21 cellular contexts compared by ENCODE assay signal in genomic region chr7:620885-621284, GRCh38.
DNase-seq lines count a peak whose midpoint lies in the region; ATAC-seq and TF ChIP-seq lines count a peak whose summit lies in the region.
"Had no signal": no experiment of that assay in that cellular context is flagged by ENCODE, and none has a peak within 500 bp of the region (broad histone marks: within the 10 kb centered on the region; RNA-seq: fewer than 3 reads in every experiment).

No MANE protein-coding gene starts in this region.

- peaks cover 31% of the 10 kb centered on the region for H3K9me3 Mint-ChIP-seq in activated CD8-positive, alpha-beta memory T cell treated with anti-CD3 and anti-CD28 coated beads, Interleukin-2, amount 10 ng/mL, durations not matched to agents 7 days and 5 days (ENCODE audit: low read depth)
- H3K9me3 Mint-ChIP-seq in activated T-helper 17 cell treated with anti-CD3 and anti-CD28 coated beads, Interleukin-2, amount 50 U/mL, for 72 hours = peaks cover 28% of the 10 kb centered on the region

- no peak for DNase-seq in activated CD8-positive, alpha-beta memory T cell treated with anti-CD3 and anti-CD28 coated beads, Interleukin-2, amount 10 ng/mL, durations not matched to agents 7 days and 5 days
- no peak for DNase-seq in activated CD8-positive, alpha-beta memory T cell treated with anti-CD3 and anti-CD28 coated beads, Interleukin-2, amount 50 U/mL, for 4 hours
- DNase-seq in HT-29 (ENCODE audit: low spot score) = peak; percentile 15
- DNase-seq in NCI-H774 (lab: John Stamatoyannopoulos, UW) = no peak
- DNase-seq in esophagus muscularis mucosa (ENCODE audit: extremely low spot score) = no peak
- DNase-seq: activated CD4-positive, CD25-positive, alpha-beta regulatory T cell; body of pancreas; DMS79; endodermal cell; glutamatergic neuron; left colon; NCI-H2029 treated with DMSO at 0.1 percent for 48 hours; NCI-H446 treated with DMSO at 0.1 percent for 48 hours; NK-92 treated with Interleukin-12 subunit alpha and Interleukin-12 subunit beta, amount 100 ng/mL, for 24 hours; T-helper 9 cell had no signal

- H3K4me3 ChIP-seq in mucosa of rectum (ENCODE audit: low read length in 2 of 2) (no peak overlapping the region), esophagus muscularis mucosa (no peak overlapping the region)
- H3K4me3 ChIP-seq: body of pancreas, SJSA1 had no signal

- H3K4me1 ChIP-seq in mucosa of rectum (ENCODE audit: control insufficient read depth in 2 of 2, insufficient read depth in 2 of 2, low read length in 2 of 2) (peaks cover 28 to 47% of the 10 kb centered on the region in 2 donors), esophagus muscularis mucosa (no peaks in the 10 kb centered on the region)

- H3K27ac ChIP-seq in mucosa of rectum (ENCODE audit: low read depth in 2 of 2, low read length in 2 of 2) (peak overlapping the region; percentile 81 to 91), esophagus muscularis mucosa (replicated peaks in 1 of 4) (no peak overlapping the region)
- H3K27ac ChIP-seq: body of pancreas, KMS-11, SJSA1 had no signal

- TF ChIP-seq EP300 in esophagus muscularis mucosa (IDR thresholded peaks at IDR 0.05) = no peak

- H3K9me3 ChIP-seq in mucosa of rectum (ENCODE audit: control insufficient read depth in 2 of 2, low read length in 2 of 2) (peaks cover 6% of the 10 kb centered on the region in 2 donors), esophagus muscularis mucosa (peaks cover 0 to 31% (median 22%) of the 10 kb centered on the region in 4 donors)

- no peak for TF ChIP-seq CTCF in esophagus muscularis mucosa (IDR thresholded peaks at IDR 0.05)

- CTCF ChIA-PET in activated CD8-positive, alpha-beta memory T cell treated with anti-CD3 and anti-CD28 coated beads, Interleukin-2, amount 10 ng/mL, durations not matched to agents 7 days and 5 days (lab: Charles Lee) = no interaction called here

- peak overlapping the region; percentile 69 for H3K27ac Mint-ChIP-seq in activated CD8-positive, alpha-beta memory T cell treated with anti-CD3 and anti-CD28 coated beads, Interleukin-2, amount 10 ng/mL, durations not matched to agents 7 days and 5 days
- peak overlapping the region; percentile 85 for H3K27ac Mint-ChIP-seq in activated T-helper 17 cell treated with anti-CD3 and anti-CD28 coated beads, Interleukin-2, amount 50 U/mL, for 72 hours
- H3K27ac Mint-ChIP-seq: endodermal cell; stimulated activated memory B cell treated with anti-CD40 and anti-IgM and Interleukin-4, amounts not matched to agents 10 μg/mL and 1 μg/mL and 100 μg/mL, for 72 hours had no signal

- H3K4me3 Mint-ChIP-seq in activated CD8-positive, alpha-beta memory T cell treated with anti-CD3 and anti-CD28 coated beads, Interleukin-2, amount 10 ng/mL, durations not matched to agents 7 days and 5 days = no peak overlapping the region
- peak overlapping the region; percentile 78 for H3K4me3 Mint-ChIP-seq in activated T-helper 17 cell treated with anti-CD3 and anti-CD28 coated beads, Interleukin-2, amount 50 U/mL, for 72 hours
- H3K4me3 Mint-ChIP-seq: endodermal cell; stimulated activated memory B cell treated with anti-CD40 and anti-IgM and Interleukin-4, amounts not matched to agents 10 μg/mL and 1 μg/mL and 100 μg/mL, for 72 hours had no signal

- TF ChIP-seq POLR2A in esophagus muscularis mucosa (IDR thresholded peaks at IDR 0.05; ENCODE audit: low read depth) = no peak

- H3K4me1 Mint-ChIP-seq in activated CD8-positive, alpha-beta memory T cell treated with anti-CD3 and anti-CD28 coated beads, Interleukin-2, amount 10 ng/mL, durations not matched to agents 7 days and 5 days = peaks cover 42% of the 10 kb centered on the region
- peaks cover 29% of the 10 kb centered on the region for H3K4me1 Mint-ChIP-seq in activated T-helper 17 cell treated with anti-CD3 and anti-CD28 coated beads, Interleukin-2, amount 50 U/mL, for 72 hours

- H3K9ac ChIP-seq in mucosa of rectum (ENCODE audit: low read depth in 1 of 2, low read length in 2 of 2) = no peak overlapping the region
- H3K9ac ChIP-seq: KMS-11 had no signal

- H3K36me3 ChIP-seq in mucosa of rectum (ENCODE audit: control insufficient read depth in 2 of 2, insufficient read depth in 2 of 2, low read length in 2 of 2) (no peaks in the 10 kb centered on the region), esophagus muscularis mucosa (no peaks in the 10 kb centered on the region)
- H3K36me3 ChIP-seq: SJSA1 had no signal

- peaks cover 59% of the 10 kb centered on the region for H3K36me3 Mint-ChIP-seq in activated CD8-positive, alpha-beta memory T cell treated with anti-CD3 and anti-CD28 coated beads, Interleukin-2, amount 10 ng/mL, durations not matched to agents 7 days and 5 days
- peaks cover 20% of the 10 kb centered on the region for H3K36me3 Mint-ChIP-seq in activated T-helper 17 cell treated with anti-CD3 and anti-CD28 coated beads, Interleukin-2, amount 50 U/mL, for 72 hours (ENCODE audit: low read depth)

- H3K27me3 ChIP-seq in mucosa of rectum (ENCODE audit: control insufficient read depth in 2 of 2, insufficient read depth in 2 of 2, low read length in 2 of 2) = no peaks in the 10 kb centered on the region
- no peaks in the 10 kb centered on the region for H3K27me3 ChIP-seq in esophagus muscularis mucosa
- H3K27me3 ChIP-seq: body of pancreas, SJSA1 had no signal

- ATAC-seq in activated CD8-positive, alpha-beta memory T cell treated with anti-CD3 and anti-CD28 coated beads, Interleukin-2, amount 10 ng/mL, durations not matched to agents 7 days and 5 days = no peak
- ATAC-seq in activated T-helper 17 cell treated with anti-CD3 and anti-CD28 coated beads, Interleukin-2, amount 50 U/mL, for 72 hours (replicated peaks) = no peak
- ATAC-seq in HG02763 (IDR thresholded peaks at IDR 0.05; ENCODE audit: unreplicated experiment) = no peak
- ATAC-seq: body of pancreas; stimulated activated memory B cell treated with anti-CD40 and anti-IgM and Interleukin-4, amounts not matched to agents 10 μg/mL and 1 μg/mL and 100 μg/mL, for 72 hours had no signal

- no peaks in the 10 kb centered on the region for H3K27me3 Mint-ChIP-seq in activated CD8-positive, alpha-beta memory T cell treated with anti-CD3 and anti-CD28 coated beads, Interleukin-2, amount 10 ng/mL, durations not matched to agents 7 days and 5 days
- no peaks in the 10 kb centered on the region for H3K27me3 Mint-ChIP-seq in activated T-helper 17 cell treated with anti-CD3 and anti-CD28 coated beads, Interleukin-2, amount 50 U/mL, for 72 hours
- H3K27me3 Mint-ChIP-seq: stimulated activated memory B cell treated with anti-CD40 and anti-IgM and Interleukin-4, amounts not matched to agents 10 μg/mL and 1 μg/mL and 100 μg/mL, for 72 hours had no signal

- intact Hi-C loops in esophagus muscularis mucosa (cut with DNase I) = no loop called here

Comparison
In these comparisons a context has a peak if more than half of its experiments do, and no peak if none do; other contexts are left out.
1. H3K27ac ChIP-seq: peak in mucosa of rectum (2 of 2); none in esophagus muscularis mucosa (0 of 4).